ENCODE assay signal across 13 cellular contexts in the genomic region with DNA sequence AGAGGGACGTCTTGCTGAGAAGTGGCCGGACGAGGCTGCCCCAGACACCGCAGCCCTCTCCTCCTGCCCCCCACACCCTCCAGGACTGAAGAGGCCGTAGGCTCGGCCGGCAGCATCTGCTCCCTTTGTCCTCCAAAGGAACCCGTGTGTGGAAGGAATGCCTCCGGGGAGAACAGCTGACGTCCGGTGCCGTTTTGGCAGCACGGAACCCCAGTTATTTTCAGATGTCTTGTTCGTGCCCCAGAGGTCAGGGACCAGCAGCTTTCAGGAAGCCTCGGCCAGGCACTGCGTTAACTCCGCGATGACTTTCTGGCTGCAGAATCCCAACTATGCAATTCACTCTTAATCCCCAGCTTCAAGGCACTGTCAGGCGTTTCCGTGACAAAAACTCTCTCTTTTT. TPM values are rescaled to one million over a fixed set of nuclear protein-coding genes. Genes with fewer than 3 reads are reported as not detected.
DNase-seq lines count a peak whose midpoint lies in the region; ATAC-seq and TF ChIP-seq lines count a peak whose summit lies in the region.
"Had no signal": no experiment of that assay in that cellular context is flagged by ENCODE, and none has a peak within 500 bp of the region (broad histone marks: within the 10 kb centered on the region; RNA-seq: fewer than 3 reads in every experiment).

No MANE protein-coding gene starts in this region.

- H3K4me3 ChIP-seq in astrocyte of the spinal cord (ENCODE audit: low read depth, low read length) (no peak overlapping the region), retinal pigment epithelial cell (ENCODE audit: low read length) (no peak overlapping the region)
- H3K4me3 ChIP-seq: breast epithelium, stomach had no signal

- peak; percentile 56 for DNase-seq in GM04503 (ENCODE audit: low read depth)
- DNase-seq in astrocyte of the spinal cord (ENCODE audit: low read depth, low spot score), result peak; percentile 59
- DNase-seq in left ventricle myocardium superior, result peak; percentile 42
- peak; percentile 89 for DNase-seq in retinal pigment epithelial cell (ENCODE audit: low read depth)
- DNase-seq in 8988T, result no peak
- no peak for DNase-seq in NCI-H2107 (lab: John Stamatoyannopoulos, UW)
- DNase-seq: activated T-cell treated with anti-CD3 and anti-CD28 coated beads, Interleukin-2, amount 50 U/mL, for 1 hour; hypothalamus; NCI-H187 treated with DMSO at 0.1 percent for 48 hours; stomach had no signal

- intact Hi-C loops in left ventricle myocardium superior (cut with micrococcal nuclease), result no loop called here

- in situ Hi-C loops in astrocyte of the spinal cord (cut with HindIII; ENCODE audit: low sequenced_read_pairs), result no loop called here

- TF ChIP-seq CTCF in astrocyte of the spinal cord (IDR thresholded peaks at IDR 0.05; ENCODE audit: low read depth, low read length) (no peak), retinal pigment epithelial cell (conservative IDR thresholded peaks at IDR 0.05; ENCODE audit: low read depth, low read length) (no peak)

- peak; percentile 80 for ATAC-seq in left ventricle myocardium superior
- no peak for ATAC-seq in HG02763 (IDR thresholded peaks at IDR 0.05; ENCODE audit: unreplicated experiment)
- no peak for ATAC-seq in HG02970 (IDR thresholded peaks at IDR 0.05; ENCODE audit: low FRiP score, unreplicated experiment)

RNA-seq across cellular contexts. Expression of gene PPP2R3B, which starts 10.9 kb away (rescaled TPM):
- 194 TPM for total RNA-seq in left ventricle myocardium superior

Comparison
In these comparisons a context has a peak if more than half of its experiments do, and no peak if none do; other contexts are left out.
1. DNase-seq: peak in GM04503 (single experiment), astrocyte of the spinal cord (single experiment), left ventricle myocardium superior (single experiment) and retinal pigment epithelial cell (single experiment); none in 8988T (single experiment) and NCI-H2107 (single experiment).